In genomic region chr10:77756319-77757232, GRCh38 we compare ENCODE assay signal across 8 cellular contexts.
DNase-seq lines count a peak whose midpoint lies in the region; ATAC-seq and TF ChIP-seq lines count a peak whose summit lies in the region.

No MANE protein-coding gene starts in this region.

- peak; percentile 96 for TF ChIP-seq RAD21 in Ishikawa (IDR thresholded peaks at IDR 0.05; ENCODE audit: low read depth)

- no peak for TF ChIP-seq POLR2A in erythroblast (IDR thresholded peaks at IDR 0.05; ENCODE audit: low read length)

- DNase-seq in left ventricle myocardium superior (peak; percentile 43), Right ventricle myocardium superior (no peak), RPMI8226 (peak; percentile 43), erythroblast (lab: John Stamatoyannopoulos, UW) (peak; percentile 39 to 50), non-pigmented ciliary epithelial cell (ENCODE audit: low read depth) (peak; percentile 41)
- no peak for DNase-seq in activated CD4-positive, CD25-positive, alpha-beta regulatory T cell treated with anti-CD3 and anti-CD28 coated beads, Interleukin-2, amount 50 U/mL, for 72 hours

- TF ChIP-seq EP300 in Ishikawa (IDR thresholded peaks at IDR 0.05; ENCODE audit: borderline replicate concordance), result no peak

- intact Hi-C loops in left ventricle myocardium superior (cut with micrococcal nuclease) (no loop called here), Right ventricle myocardium superior (cut with DNase I) (no loop called here)

- no peak for ATAC-seq in left ventricle myocardium superior
- no peak for ATAC-seq in Right ventricle myocardium superior (ENCODE audit: poor library complexity)
- no peak for ATAC-seq in GM21825 (IDR thresholded peaks at IDR 0.05; ENCODE audit: unreplicated experiment)

TF ChIP-seq in Ishikawa, 13 proteins besides CTCF, POLR2A, EP300 and RAD21:
- TF ChIP-seq, protein P1, sequence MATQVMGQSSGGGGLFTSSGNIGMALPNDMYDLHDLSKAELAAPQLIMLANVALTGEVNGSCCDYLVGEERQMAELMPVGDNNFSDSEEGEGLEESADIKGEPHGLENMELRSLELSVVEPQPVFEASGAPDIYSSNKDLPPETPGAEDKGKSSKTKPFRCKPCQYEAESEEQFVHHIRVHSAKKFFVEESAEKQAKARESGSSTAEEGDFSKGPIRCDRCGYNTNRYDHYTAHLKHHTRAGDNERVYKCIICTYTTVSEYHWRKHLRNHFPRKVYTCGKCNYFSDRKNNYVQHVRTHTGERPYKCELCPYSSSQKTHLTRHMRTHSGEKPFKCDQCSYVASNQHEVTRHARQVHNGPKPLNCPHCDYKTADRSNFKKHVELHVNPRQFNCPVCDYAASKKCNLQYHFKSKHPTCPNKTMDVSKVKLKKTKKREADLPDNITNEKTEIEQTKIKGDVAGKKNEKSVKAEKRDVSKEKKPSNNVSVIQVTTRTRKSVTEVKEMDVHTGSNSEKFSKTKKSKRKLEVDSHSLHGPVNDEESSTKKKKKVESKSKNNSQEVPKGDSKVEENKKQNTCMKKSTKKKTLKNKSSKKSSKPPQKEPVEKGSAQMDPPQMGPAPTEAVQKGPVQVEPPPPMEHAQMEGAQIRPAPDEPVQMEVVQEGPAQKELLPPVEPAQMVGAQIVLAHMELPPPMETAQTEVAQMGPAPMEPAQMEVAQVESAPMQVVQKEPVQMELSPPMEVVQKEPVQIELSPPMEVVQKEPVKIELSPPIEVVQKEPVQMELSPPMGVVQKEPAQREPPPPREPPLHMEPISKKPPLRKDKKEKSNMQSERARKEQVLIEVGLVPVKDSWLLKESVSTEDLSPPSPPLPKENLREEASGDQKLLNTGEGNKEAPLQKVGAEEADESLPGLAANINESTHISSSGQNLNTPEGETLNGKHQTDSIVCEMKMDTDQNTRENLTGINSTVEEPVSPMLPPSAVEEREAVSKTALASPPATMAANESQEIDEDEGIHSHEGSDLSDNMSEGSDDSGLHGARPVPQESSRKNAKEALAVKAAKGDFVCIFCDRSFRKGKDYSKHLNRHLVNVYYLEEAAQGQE (IDR thresholded peaks at IDR 0.05; ENCODE audit: low read depth), result no peak
- TF ChIP-seq YY1 (IDR thresholded peaks at IDR 0.05; ENCODE audit: low read depth), result no peak
- no peak for TF ChIP-seq USF1 (IDR thresholded peaks at IDR 0.05)
- TF ChIP-seq, protein P2, sequence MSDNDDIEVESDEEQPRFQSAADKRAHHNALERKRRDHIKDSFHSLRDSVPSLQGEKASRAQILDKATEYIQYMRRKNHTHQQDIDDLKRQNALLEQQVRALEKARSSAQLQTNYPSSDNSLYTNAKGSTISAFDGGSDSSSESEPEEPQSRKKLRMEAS (IDR thresholded peaks at IDR 0.05), result no peak
- TF ChIP-seq TEAD4 (IDR thresholded peaks at IDR 0.05), result no peak
- no peak for TF ChIP-seq EGR1 (IDR thresholded peaks at IDR 0.05)
- TF ChIP-seq ZBTB7A (IDR thresholded peaks at IDR 0.05; ENCODE audit: low read depth), result no peak
- no peak for TF ChIP-seq FOXM1 (IDR thresholded peaks at IDR 0.05; ENCODE audit: borderline replicate concordance, low read depth)
- TF ChIP-seq TCF12 (IDR thresholded peaks at IDR 0.05; ENCODE audit: low read depth), result no peak
- TF ChIP-seq TAF1 (IDR thresholded peaks at IDR 0.05; ENCODE audit: low read depth), result no peak
- TF ChIP-seq CREB1 (IDR thresholded peaks at IDR 0.05; ENCODE audit: low read depth), result no peak

Comparison
In these comparisons a context has a peak if more than half of its experiments do, and no peak if none do; other contexts are left out.
1. DNase-seq: peak in left ventricle myocardium superior (single experiment), RPMI8226 (single experiment), erythroblast (2 of 2) and non-pigmented ciliary epithelial cell (single experiment); none in Right ventricle myocardium superior (single experiment) and activated CD4-positive, CD25-positive, alpha-beta regulatory T cell treated with anti-CD3 and anti-CD28 coated beads, Interleukin-2, amount 50 U/mL, for 72 hours (single experiment).